Comparison of ENCODE assay signal across 10 cellular contexts in genomic region chr2:70888389-70888924, GRCh38. TPM values are rescaled to one million over a fixed set of nuclear protein-coding genes. Genes with fewer than 3 reads are reported as not detected.
DNase-seq lines count a peak whose midpoint lies in the region; ATAC-seq and TF ChIP-seq lines count a peak whose summit lies in the region.
"Had no signal": no experiment of that assay in that cellular context is flagged by ENCODE, and none has a peak within 500 bp of the region (broad histone marks: within the 10 kb centered on the region; RNA-seq: fewer than 3 reads in every experiment).

No MANE protein-coding gene starts in this region.

- CTCF ChIA-PET in AG04449 (lab: Yijun Ruan, JAX): interaction anchor here (0.7 to 1.9 kb wide), 6 partner anchors 9 to 60 kb away, joined by 3 to 7 read pairs (median 4); no protein-coding TSS in a partner anchor

- POLR2A ChIA-PET in AG04449 (lab: Yijun Ruan, JAX): no interaction called here
- POLR2A ChIA-PET in naive thymus-derived CD8-positive, alpha-beta T cell (lab: Charles Lee): no interaction called here

- peak overlapping the region; percentile 3; the same call in 1 of the 2 replicates for H3K4me3 ChIP-seq in AG04449 (ENCODE audit: low read depth, low read length)
- H3K4me3 ChIP-seq in H7 (ENCODE audit: insufficient read depth, low read depth, low read length): no peak overlapping the region
- H3K4me3 ChIP-seq in uterus: no peak overlapping the region

- H3K4me3 Mint-ChIP-seq in central memory CD8-positive, alpha-beta T cell: peak overlapping the region; percentile 74
- peak overlapping the region; percentile 66 to 93 (median 78) for H3K4me3 Mint-ChIP-seq in naive thymus-derived CD8-positive, alpha-beta T cell

- H3K36me3 ChIP-seq in H7 (replicated peaks; ENCODE audit: control insufficient read depth, insufficient read depth, low read length) (no peaks in the 10 kb centered on the region), uterus (no peaks in the 10 kb centered on the region)

- peaks cover 88% of the 10 kb centered on the region for H3K27me3 Mint-ChIP-seq in central memory CD8-positive, alpha-beta T cell
- H3K27me3 Mint-ChIP-seq in naive thymus-derived CD8-positive, alpha-beta T cell: peaks cover 55 to 88% (median 75%) of the 10 kb centered on the region in 5 donors

- H3K9me3 Mint-ChIP-seq in central memory CD8-positive, alpha-beta T cell: no peaks in the 10 kb centered on the region
- H3K9me3 Mint-ChIP-seq in naive thymus-derived CD8-positive, alpha-beta T cell: peaks cover 0 to 4% (median 0%) of the 10 kb centered on the region in 9 donors

- ATAC-seq in central memory CD8-positive, alpha-beta T cell (replicated peaks; ENCODE audit: extremely low read depth, poor library complexity, severe bottlenecking): no peak
- ATAC-seq in naive thymus-derived CD8-positive, alpha-beta T cell: peak in 1 of 2 donors; percentile 16
- no peak for ATAC-seq in HG02884 (IDR thresholded peaks at IDR 0.05; ENCODE audit: unreplicated experiment)

- H3K4me1 ChIP-seq in uterus: peaks cover 0 to 6% of the 10 kb centered on the region in 2 donors

- peak overlapping the region in 1 of 2 donors; percentile 9 for H3K27ac ChIP-seq in uterus

- peak overlapping the region; percentile 11 for H3K27ac Mint-ChIP-seq in central memory CD8-positive, alpha-beta T cell (ENCODE audit: low read depth)
- peak overlapping the region in 3 of 10 donors; percentile 13 to 62 (median 31) for H3K27ac Mint-ChIP-seq in naive thymus-derived CD8-positive, alpha-beta T cell

- H3K27me3 ChIP-seq in H7 (ENCODE audit: control insufficient read depth, insufficient read depth, low read length) (peaks cover 99% of the 10 kb centered on the region), uterus (peaks cover 8 to 71% of the 10 kb centered on the region in 2 donors)

- no peaks in the 10 kb centered on the region for H3K9me3 ChIP-seq in uterus

- peaks cover 31% of the 10 kb centered on the region for H3K4me1 Mint-ChIP-seq in central memory CD8-positive, alpha-beta T cell
- H3K4me1 Mint-ChIP-seq in naive thymus-derived CD8-positive, alpha-beta T cell: peaks cover 14 to 33% (median 30%) of the 10 kb centered on the region in 4 donors

- DNase-seq in AG04449 (ENCODE audit: low read depth, low spot score) (no peak), H7 (peak; percentile 44), NCI-H526 (lab: John Stamatoyannopoulos, UW) (no peak), uterus (no peak), SKM-1 (lab: John Stamatoyannopoulos, UW; ENCODE audit: unreplicated experiment) (no peak)
- DNase-seq in central memory CD8-positive, alpha-beta T cell (ENCODE audit: low spot score in 2 of 2): no peak
- DNase-seq in naive thymus-derived CD8-positive, alpha-beta T cell: no peak
- DNase-seq: DND-41, KG1 had no signal

- TF ChIP-seq CTCF in AG04449 (IDR thresholded peaks at IDR 0.05; ENCODE audit: insufficient read depth, low read length, missing control alignments) (no peak), uterus (IDR thresholded peaks at IDR 0.05) (no peak)

- peaks cover 8% of the 10 kb centered on the region for H3K36me3 Mint-ChIP-seq in central memory CD8-positive, alpha-beta T cell (ENCODE audit: insufficient read depth)
- H3K36me3 Mint-ChIP-seq in naive thymus-derived CD8-positive, alpha-beta T cell: peaks cover 0 to 15% (median 3%) of the 10 kb centered on the region in 3 donors

- TF ChIP-seq POLR2A in uterus (IDR thresholded peaks at IDR 0.05): no peak

- intact Hi-C loops in uterus (cut with DNase I; ENCODE audit: low total_unique reads): no loop called here

RNA-seq across cellular contexts. Expression of gene VAX2, which starts 11.9 kb away (rescaled TPM):
- total RNA-seq in H7 (2014; rRNA removed; shearing (Covaris generic)): not detected in 2 replicates
- not detected for total RNA-seq in naive thymus-derived CD8-positive, alpha-beta T cell
- not detected for polyA plus RNA-seq in naive thymus-derived CD8-positive, alpha-beta T cell
- total RNA-seq in uterus: 1 to 10 TPM in 3 of 4 donors, under 1 TPM in 1; 0.35 to 6.8 (median 2.4) TPM

RNA-seq across cellular contexts. Expression of gene ATP6V1B1, which starts 47.2 kb away (rescaled TPM):
- 0.14 TPM in 1 of 2 replicates, not detected in the other for total RNA-seq in H7 (2014; rRNA removed; shearing (Covaris generic))
- total RNA-seq in naive thymus-derived CD8-positive, alpha-beta T cell: not detected
- not detected for polyA plus RNA-seq in naive thymus-derived CD8-positive, alpha-beta T cell
- total RNA-seq in uterus: 1 to 10 TPM in 2 of 4 donors, not detected in 2; 3.4 to 3.7 TPM

RNA-seq across cellular contexts. Expression of gene CD207, which starts 52.8 kb away (rescaled TPM):
- not detected in 2 replicates for total RNA-seq in H7 (2014; rRNA removed; shearing (Covaris generic))
- total RNA-seq in naive thymus-derived CD8-positive, alpha-beta T cell: not detected
- not detected for polyA plus RNA-seq in naive thymus-derived CD8-positive, alpha-beta T cell
- 1 to 10 TPM in 2 of 4 donors, under 1 TPM in 1, not detected in 1; 0.26 to 2.9 (median 2.5) TPM for total RNA-seq in uterus
